ENCODE assay signal across 1 cellular context in the genomic region with DNA sequence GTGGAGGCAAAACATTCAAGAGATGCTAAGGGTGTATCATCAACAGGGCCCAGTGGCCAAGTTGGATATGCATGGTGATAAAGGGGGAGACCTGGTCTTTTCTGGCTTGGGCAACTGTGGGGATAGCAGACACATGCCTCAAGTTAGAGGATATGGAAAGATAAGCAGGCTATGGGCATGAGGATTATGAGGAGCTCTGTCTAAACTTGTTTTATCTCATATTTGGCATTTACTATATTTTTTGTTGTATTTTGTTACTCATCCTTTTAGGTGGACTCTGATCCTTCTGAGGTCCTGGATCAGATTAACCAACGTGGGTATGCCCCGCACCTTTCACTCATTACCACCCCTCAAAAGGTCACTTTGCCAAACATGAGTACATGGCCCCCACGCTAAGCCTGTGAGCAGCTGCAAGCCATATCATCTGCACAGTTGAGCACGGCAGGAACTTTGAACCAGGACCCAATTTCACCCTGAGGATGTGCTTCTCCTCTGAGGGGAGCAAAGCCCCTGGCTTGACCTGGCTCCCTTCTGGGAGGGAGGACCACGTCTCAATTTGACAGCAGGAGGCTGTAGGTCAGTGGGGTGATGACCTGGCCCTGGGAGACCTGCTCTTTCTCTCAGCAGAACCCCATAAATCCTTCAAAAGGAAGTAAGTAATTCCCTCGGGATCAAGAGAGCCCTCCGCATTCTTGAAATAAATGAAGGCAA.
TF ChIP-seq lines count a peak whose summit lies in the region.

No MANE protein-coding gene starts in this region.

TF ChIP-seq in IMR-90, 13 proteins besides CTCF, POLR2A, EP300 and RAD21:
- TF ChIP-seq MAFK (IDR thresholded peaks at IDR 0.05; ENCODE audit: low read depth, low read length) (no peak), BHLHE40 (IDR thresholded peaks at IDR 0.05; ENCODE audit: low read depth, low read length) (no peak), MXI1 (IDR thresholded peaks at IDR 0.05; ENCODE audit: borderline replicate concordance, low read depth, low read length) (no peak), RCOR1 (IDR thresholded peaks at IDR 0.05; ENCODE audit: insufficient replicate concordance, low read length) (no peak), RFX5 (IDR thresholded peaks at IDR 0.05; ENCODE audit: low read depth, low read length) (no peak), MAZ (IDR thresholded peaks at IDR 0.05; ENCODE audit: borderline replicate concordance, low read depth, low read length) (no peak), FOS (IDR thresholded peaks at IDR 0.05; ENCODE audit: low read depth, low read length) (no peak), CEBPB (IDR thresholded peaks at IDR 0.05; ENCODE audit: low read depth, low read length) (no peak), SMC3 (IDR thresholded peaks at IDR 0.05; ENCODE audit: low read depth, low read length) (no peak), NFE2L2 (IDR thresholded peaks at IDR 0.05; ENCODE audit: low read depth, low read length) (no peak), CHD1 (IDR thresholded peaks at IDR 0.05; ENCODE audit: low read depth, low read length) (no peak)
- TF ChIP-seq, protein P1, sequence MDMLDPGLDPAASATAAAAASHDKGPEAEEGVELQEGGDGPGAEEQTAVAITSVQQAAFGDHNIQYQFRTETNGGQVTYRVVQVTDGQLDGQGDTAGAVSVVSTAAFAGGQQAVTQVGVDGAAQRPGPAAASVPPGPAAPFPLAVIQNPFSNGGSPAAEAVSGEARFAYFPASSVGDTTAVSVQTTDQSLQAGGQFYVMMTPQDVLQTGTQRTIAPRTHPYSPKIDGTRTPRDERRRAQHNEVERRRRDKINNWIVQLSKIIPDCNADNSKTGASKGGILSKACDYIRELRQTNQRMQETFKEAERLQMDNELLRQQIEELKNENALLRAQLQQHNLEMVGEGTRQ (IDR thresholded peaks at IDR 0.05; ENCODE audit: low read depth, low read length): no peak
- TF ChIP-seq, protein P2, sequence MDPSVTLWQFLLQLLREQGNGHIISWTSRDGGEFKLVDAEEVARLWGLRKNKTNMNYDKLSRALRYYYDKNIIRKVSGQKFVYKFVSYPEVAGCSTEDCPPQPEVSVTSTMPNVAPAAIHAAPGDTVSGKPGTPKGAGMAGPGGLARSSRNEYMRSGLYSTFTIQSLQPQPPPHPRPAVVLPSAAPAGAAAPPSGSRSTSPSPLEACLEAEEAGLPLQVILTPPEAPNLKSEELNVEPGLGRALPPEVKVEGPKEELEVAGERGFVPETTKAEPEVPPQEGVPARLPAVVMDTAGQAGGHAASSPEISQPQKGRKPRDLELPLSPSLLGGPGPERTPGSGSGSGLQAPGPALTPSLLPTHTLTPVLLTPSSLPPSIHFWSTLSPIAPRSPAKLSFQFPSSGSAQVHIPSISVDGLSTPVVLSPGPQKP (IDR thresholded peaks at IDR 0.05; ENCODE audit: borderline replicate concordance, low read depth, low read length): no peak
